In genomic region chr1:61338899-61339298, GRCh38 we compare ENCODE assay signal across 10 cellular contexts.
A peak's percentile ranks its signal among the peaks of the same experiment; 100 is the strongest.
DNase-seq lines count a peak whose midpoint lies in the region; ATAC-seq and TF ChIP-seq lines count a peak whose summit lies in the region.
"Had no signal": no experiment of that assay in that cellular context is flagged by ENCODE, and none has a peak within 500 bp of the region (broad histone marks: within the 10 kb centered on the region; RNA-seq: fewer than 3 reads in every experiment).

No MANE protein-coding gene starts in this region.

- TF ChIP-seq CTCF in A673 (conservative IDR thresholded peaks at IDR 0.05; ENCODE audit: low read depth, low read length): no peak
- no peak for TF ChIP-seq CTCF in PC-3 (conservative IDR thresholded peaks at IDR 0.05; ENCODE audit: low read depth, low read length)
- no peak for TF ChIP-seq CTCF in esophagus squamous epithelium (IDR thresholded peaks at IDR 0.05)
- TF ChIP-seq CTCF in psoas muscle (IDR thresholded peaks at IDR 0.05): no peak

- H3K27ac ChIP-seq in A673 (ENCODE audit: low read depth, low read length, poor library complexity, severe bottlenecking) (peak overlapping the region; percentile 69), PC-3 (ENCODE audit: low read length) (peak overlapping the region; percentile 67), esophagus squamous epithelium (peak overlapping the region; percentile 81 to 90 (median 88)), psoas muscle (peak overlapping the region; percentile 87)

- intact Hi-C loops in A673 (cut with micrococcal nuclease; ENCODE audit: unreplicated experiment) (loop anchor here (2.0 to 10.0 kb wide), 4 partner anchors 256 to 513 kb away; partner anchors contain the start of gene NFIA), PC-3 (cut with micrococcal nuclease) (loop anchor here (1.0 to 5.0 kb wide), 12 partner anchors 16 to 514 kb away; no protein-coding TSS in a partner anchor), esophagus squamous epithelium (cut with DNase I) (no loop called here), psoas muscle (cut with DNase I) (loop anchor here (2.0 to 10.0 kb wide), 7 partner anchors 97 to 286 kb away; partner anchors contain the start of gene NFIA (in 1 of the 2))

- H3K4me2 ChIP-seq in PC-3 (ENCODE audit: low read length): peak overlapping the region; percentile 88

- no peaks in the 10 kb centered on the region for H3F3A ChIP-seq in PC-3 (ENCODE audit: low read length, unreplicated experiment)

- CTCF ChIA-PET in A673 (lab: Charles Lee): interaction anchor here (1.0 to 1.2 kb wide), 2 partner anchors 54 to 514 kb away, joined by 3 read pairs; no protein-coding TSS in a partner anchor
- CTCF ChIA-PET in PC-3 (lab: Charles Lee): no interaction called here

- POLR2A ChIA-PET in A673 (lab: Charles Lee; ENCODE audit: low non-redundant PET) (no interaction called here), PC-3 (lab: Charles Lee; ENCODE audit: unreplicated experiment) (no interaction called here)

- H3K4me1 ChIP-seq in A673 (ENCODE audit: insufficient read depth, low read length, poor library complexity, severe bottlenecking) (peaks cover 46% of the 10 kb centered on the region), PC-3 (ENCODE audit: insufficient read depth, low read length) (peaks cover 27% of the 10 kb centered on the region), esophagus squamous epithelium (peaks cover 17 to 48% (median 18%) of the 10 kb centered on the region in 3 donors), psoas muscle (peaks cover 33% of the 10 kb centered on the region)

- H3K9me3 ChIP-seq in A673 (ENCODE audit: low read depth, low read length, poor library complexity, severe bottlenecking) (no peaks in the 10 kb centered on the region), PC-3 (ENCODE audit: low read length) (no peaks in the 10 kb centered on the region), esophagus squamous epithelium (no peaks in the 10 kb centered on the region), psoas muscle (no peaks in the 10 kb centered on the region)

- BruUV-seq in A673 (replicated peaks; lab: Mats Ljungman, UMichigan): no TSS peak
- BruUV-seq in PC-3 (replicated peaks; lab: Mats Ljungman, UMichigan): no TSS peak

- WGBS in esophagus squamous epithelium, 2 donors: 72 to 78% methylated on average over 5 of the region's 5 CpGs
- WGBS in psoas muscle, 3 donors: 45 to 58% (median 52%) methylated on average over 5 of the region's 5 CpGs

- H2AFZ ChIP-seq in PC-3 (ENCODE audit: low read length): peak overlapping the region; percentile 87

- H3K9ac ChIP-seq in PC-3 (ENCODE audit: low read length): peak overlapping the region; percentile 59

- H3K36me3 ChIP-seq in A673 (ENCODE audit: insufficient read depth, low read length, poor library complexity, severe bottlenecking) (no peaks in the 10 kb centered on the region), PC-3 (ENCODE audit: low read depth, low read length) (no peaks in the 10 kb centered on the region), esophagus squamous epithelium (peaks cover 0 to 10% (median 0%) of the 10 kb centered on the region in 3 donors), psoas muscle (ENCODE audit: insufficient read depth in 1 of 2, low read depth in 1 of 2) (no peaks in the 10 kb centered on the region)

- peak overlapping the region; percentile 33 for H3K4me3 ChIP-seq in A673 (ENCODE audit: low read depth, low read length, poor library complexity, severe bottlenecking)
- peak overlapping the region; percentile 66 for H3K4me3 ChIP-seq in PC-3 (ENCODE audit: low read length)
- peak overlapping the region in 2 of 4 donors; percentile 28 to 46 for H3K4me3 ChIP-seq in esophagus squamous epithelium
- H3K4me3 ChIP-seq in psoas muscle: peak overlapping the region; percentile 53

- TF ChIP-seq POLR2A in esophagus squamous epithelium (IDR thresholded peaks at IDR 0.05): no peak

- no peaks in the 10 kb centered on the region for H3K9me2 ChIP-seq in PC-3 (replicated peaks; ENCODE audit: low read length)

- no peak for DNase-seq in A673 (ENCODE audit: low spot score)
- no peak for DNase-seq in PC-3
- no peak for DNase-seq in esophagus squamous epithelium (lab: John Stamatoyannopoulos, UW)
- DNase-seq in psoas muscle: no peak
- no peak for DNase-seq in NCI-H2029 (lab: John Stamatoyannopoulos, UW)
- DNase-seq in NCI-H1436 treated with DMSO at 0.1 percent for 48 hours (lab: John Stamatoyannopoulos, UW): no peak
- DNase-seq: activated B cell treated with CpG ODN at 0.5 μM for 24 hours; activated T-cell treated with anti-CD3 and anti-CD28 coated beads, Interleukin-2, amount 50 U/mL, for 1 hour had no signal

- ATAC-seq in PC-3 (no peak), psoas muscle (no peak), HG03354 (IDR thresholded peaks at IDR 0.05; ENCODE audit: poor library complexity, severe bottlenecking, unreplicated experiment) (no peak), GM18498 (IDR thresholded peaks at IDR 0.05; ENCODE audit: unreplicated experiment) (no peak)

- no peaks in the 10 kb centered on the region for H3K27me3 ChIP-seq in A673 (replicated peaks; ENCODE audit: insufficient read depth, low read depth, low read length, poor library complexity)
- no peaks in the 10 kb centered on the region for H3K27me3 ChIP-seq in PC-3 (ENCODE audit: low read length)
- H3K27me3 ChIP-seq in esophagus squamous epithelium: no peaks in the 10 kb centered on the region
- H3K27me3 ChIP-seq in psoas muscle (ENCODE audit: insufficient read depth in 3 of 3, low read length in 2 of 3): no peaks in the 10 kb centered on the region

- no peaks in the 10 kb centered on the region for H4K20me1 ChIP-seq in PC-3 (ENCODE audit: low read length)

- H3K79me2 ChIP-seq in PC-3 (ENCODE audit: low read length): no peaks in the 10 kb centered on the region
